2 cellular contexts compared by ENCODE assay signal in the genomic region with DNA sequence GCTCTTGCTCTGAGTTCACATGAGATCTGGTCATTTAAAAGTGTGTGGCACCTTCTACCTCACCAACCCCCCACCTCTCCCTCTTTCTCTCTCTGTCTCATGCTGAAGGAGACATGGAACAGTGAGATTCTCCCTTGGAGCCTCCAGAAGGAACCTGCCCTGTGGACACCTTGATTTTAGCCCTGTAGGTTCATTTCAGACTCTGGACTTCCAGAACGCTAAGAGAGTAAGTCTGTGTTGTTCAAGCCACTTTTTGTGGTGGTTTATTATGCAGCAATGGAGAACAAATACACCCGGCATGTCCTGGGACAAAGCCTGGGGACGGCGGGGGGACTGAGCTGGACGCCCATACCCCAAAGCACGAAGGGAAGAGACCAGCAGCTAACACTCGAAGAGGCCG.
TF ChIP-seq lines count a peak whose summit lies in the region.

No MANE protein-coding gene starts in this region.

TF ChIP-seq in GM12891, 5 proteins besides CTCF, POLR2A, EP300 and RAD21:
- no peak for TF ChIP-seq TAF1 (IDR thresholded peaks at IDR 0.05; ENCODE audit: low read depth, low read length)
- TF ChIP-seq PAX5 (IDR thresholded peaks at IDR 0.05; ENCODE audit: insufficient read depth, low read length, severe bottlenecking): no peak
- no peak for TF ChIP-seq SPI1 (IDR thresholded peaks at IDR 0.05; ENCODE audit: low read depth, low read length)
- TF ChIP-seq POLR2AphosphoS5 (IDR thresholded peaks at IDR 0.05; ENCODE audit: low read depth, low read length): no peak
- TF ChIP-seq POU2F2 (IDR thresholded peaks at IDR 0.05; ENCODE audit: low read depth, low read length): no peak
TF ChIP-seq in GM12891: peak in this region for 0.

TF ChIP-seq in H1, 55 proteins besides CTCF, POLR2A, EP300 and RAD21:
- TF ChIP-seq YY1 (IDR thresholded peaks at IDR 0.05; ENCODE audit: low read depth, low read length) (no peak), TBP (IDR thresholded peaks at IDR 0.05; ENCODE audit: low read depth, low read length) (no peak), EGR1 (IDR thresholded peaks at IDR 0.05; ENCODE audit: borderline replicate concordance, low read depth, low read length) (no peak), GABPA (IDR thresholded peaks at IDR 0.05; ENCODE audit: borderline replicate concordance, insufficient read depth, low read length) (no peak), ZNF274 (IDR thresholded peaks at IDR 0.05; ENCODE audit: borderline replicate concordance, extremely low read depth, low read length) (no peak), SAP30 (IDR thresholded peaks at IDR 0.05; ENCODE audit: insufficient read depth, insufficient replicate concordance, low read length) (no peak), BCL11A (IDR thresholded peaks at IDR 0.05; ENCODE audit: low read depth in 2 of 2, low read length in 2 of 2) (no peak), KDM4A (IDR thresholded peaks at IDR 0.05; ENCODE audit: low read depth, low read length, severe bottlenecking) (no peak), JUND (IDR thresholded peaks at IDR 0.05; ENCODE audit: low read length) (no peak), SP2 (IDR thresholded peaks at IDR 0.05; ENCODE audit: low read length) (no peak), CEBPB (IDR thresholded peaks at IDR 0.05; ENCODE audit: low read depth, low read length) (no peak), BACH1 (IDR thresholded peaks at IDR 0.05; ENCODE audit: low read length) (no peak), PHF8 (conservative IDR thresholded peaks at IDR 0.05; ENCODE audit: low read depth, low read length) (no peak)
- TF ChIP-seq, protein P1, sequence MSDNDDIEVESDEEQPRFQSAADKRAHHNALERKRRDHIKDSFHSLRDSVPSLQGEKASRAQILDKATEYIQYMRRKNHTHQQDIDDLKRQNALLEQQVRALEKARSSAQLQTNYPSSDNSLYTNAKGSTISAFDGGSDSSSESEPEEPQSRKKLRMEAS (IDR thresholded peaks at IDR 0.05): no peak
- TF ChIP-seq, protein P2, sequence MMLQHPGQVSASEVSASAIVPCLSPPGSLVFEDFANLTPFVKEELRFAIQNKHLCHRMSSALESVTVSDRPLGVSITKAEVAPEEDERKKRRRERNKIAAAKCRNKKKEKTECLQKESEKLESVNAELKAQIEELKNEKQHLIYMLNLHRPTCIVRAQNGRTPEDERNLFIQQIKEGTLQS (IDR thresholded peaks at IDR 0.05; ENCODE audit: insufficient read depth, low read depth, low read length): no peak
- TF ChIP-seq, protein P3, sequence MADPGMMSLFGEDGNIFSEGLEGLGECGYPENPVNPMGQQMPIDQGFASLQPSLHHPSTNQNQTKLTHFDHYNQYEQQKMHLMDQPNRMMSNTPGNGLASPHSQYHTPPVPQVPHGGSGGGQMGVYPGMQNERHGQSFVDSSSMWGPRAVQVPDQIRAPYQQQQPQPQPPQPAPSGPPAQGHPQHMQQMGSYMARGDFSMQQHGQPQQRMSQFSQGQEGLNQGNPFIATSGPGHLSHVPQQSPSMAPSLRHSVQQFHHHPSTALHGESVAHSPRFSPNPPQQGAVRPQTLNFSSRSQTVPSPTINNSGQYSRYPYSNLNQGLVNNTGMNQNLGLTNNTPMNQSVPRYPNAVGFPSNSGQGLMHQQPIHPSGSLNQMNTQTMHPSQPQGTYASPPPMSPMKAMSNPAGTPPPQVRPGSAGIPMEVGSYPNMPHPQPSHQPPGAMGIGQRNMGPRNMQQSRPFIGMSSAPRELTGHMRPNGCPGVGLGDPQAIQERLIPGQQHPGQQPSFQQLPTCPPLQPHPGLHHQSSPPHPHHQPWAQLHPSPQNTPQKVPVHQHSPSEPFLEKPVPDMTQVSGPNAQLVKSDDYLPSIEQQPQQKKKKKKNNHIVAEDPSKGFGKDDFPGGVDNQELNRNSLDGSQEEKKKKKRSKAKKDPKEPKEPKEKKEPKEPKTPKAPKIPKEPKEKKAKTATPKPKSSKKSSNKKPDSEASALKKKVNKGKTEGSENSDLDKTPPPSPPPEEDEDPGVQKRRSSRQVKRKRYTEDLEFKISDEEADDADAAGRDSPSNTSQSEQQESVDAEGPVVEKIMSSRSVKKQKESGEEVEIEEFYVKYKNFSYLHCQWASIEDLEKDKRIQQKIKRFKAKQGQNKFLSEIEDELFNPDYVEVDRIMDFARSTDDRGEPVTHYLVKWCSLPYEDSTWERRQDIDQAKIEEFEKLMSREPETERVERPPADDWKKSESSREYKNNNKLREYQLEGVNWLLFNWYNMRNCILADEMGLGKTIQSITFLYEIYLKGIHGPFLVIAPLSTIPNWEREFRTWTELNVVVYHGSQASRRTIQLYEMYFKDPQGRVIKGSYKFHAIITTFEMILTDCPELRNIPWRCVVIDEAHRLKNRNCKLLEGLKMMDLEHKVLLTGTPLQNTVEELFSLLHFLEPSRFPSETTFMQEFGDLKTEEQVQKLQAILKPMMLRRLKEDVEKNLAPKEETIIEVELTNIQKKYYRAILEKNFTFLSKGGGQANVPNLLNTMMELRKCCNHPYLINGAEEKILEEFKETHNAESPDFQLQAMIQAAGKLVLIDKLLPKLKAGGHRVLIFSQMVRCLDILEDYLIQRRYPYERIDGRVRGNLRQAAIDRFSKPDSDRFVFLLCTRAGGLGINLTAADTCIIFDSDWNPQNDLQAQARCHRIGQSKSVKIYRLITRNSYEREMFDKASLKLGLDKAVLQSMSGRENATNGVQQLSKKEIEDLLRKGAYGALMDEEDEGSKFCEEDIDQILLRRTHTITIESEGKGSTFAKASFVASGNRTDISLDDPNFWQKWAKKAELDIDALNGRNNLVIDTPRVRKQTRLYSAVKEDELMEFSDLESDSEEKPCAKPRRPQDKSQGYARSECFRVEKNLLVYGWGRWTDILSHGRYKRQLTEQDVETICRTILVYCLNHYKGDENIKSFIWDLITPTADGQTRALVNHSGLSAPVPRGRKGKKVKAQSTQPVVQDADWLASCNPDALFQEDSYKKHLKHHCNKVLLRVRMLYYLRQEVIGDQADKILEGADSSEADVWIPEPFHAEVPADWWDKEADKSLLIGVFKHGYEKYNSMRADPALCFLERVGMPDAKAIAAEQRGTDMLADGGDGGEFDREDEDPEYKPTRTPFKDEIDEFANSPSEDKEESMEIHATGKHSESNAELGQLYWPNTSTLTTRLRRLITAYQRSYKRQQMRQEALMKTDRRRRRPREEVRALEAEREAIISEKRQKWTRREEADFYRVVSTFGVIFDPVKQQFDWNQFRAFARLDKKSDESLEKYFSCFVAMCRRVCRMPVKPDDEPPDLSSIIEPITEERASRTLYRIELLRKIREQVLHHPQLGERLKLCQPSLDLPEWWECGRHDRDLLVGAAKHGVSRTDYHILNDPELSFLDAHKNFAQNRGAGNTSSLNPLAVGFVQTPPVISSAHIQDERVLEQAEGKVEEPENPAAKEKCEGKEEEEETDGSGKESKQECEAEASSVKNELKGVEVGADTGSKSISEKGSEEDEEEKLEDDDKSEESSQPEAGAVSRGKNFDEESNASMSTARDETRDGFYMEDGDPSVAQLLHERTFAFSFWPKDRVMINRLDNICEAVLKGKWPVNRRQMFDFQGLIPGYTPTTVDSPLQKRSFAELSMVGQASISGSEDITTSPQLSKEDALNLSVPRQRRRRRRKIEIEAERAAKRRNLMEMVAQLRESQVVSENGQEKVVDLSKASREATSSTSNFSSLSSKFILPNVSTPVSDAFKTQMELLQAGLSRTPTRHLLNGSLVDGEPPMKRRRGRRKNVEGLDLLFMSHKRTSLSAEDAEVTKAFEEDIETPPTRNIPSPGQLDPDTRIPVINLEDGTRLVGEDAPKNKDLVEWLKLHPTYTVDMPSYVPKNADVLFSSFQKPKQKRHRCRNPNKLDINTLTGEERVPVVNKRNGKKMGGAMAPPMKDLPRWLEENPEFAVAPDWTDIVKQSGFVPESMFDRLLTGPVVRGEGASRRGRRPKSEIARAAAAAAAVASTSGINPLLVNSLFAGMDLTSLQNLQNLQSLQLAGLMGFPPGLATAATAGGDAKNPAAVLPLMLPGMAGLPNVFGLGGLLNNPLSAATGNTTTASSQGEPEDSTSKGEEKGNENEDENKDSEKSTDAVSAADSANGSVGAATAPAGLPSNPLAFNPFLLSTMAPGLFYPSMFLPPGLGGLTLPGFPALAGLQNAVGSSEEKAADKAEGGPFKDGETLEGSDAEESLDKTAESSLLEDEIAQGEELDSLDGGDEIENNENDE (IDR thresholded peaks at IDR 0.05; ENCODE audit: insufficient replicate concordance, low read length): no peak
